12 cellular contexts compared by ENCODE assay signal in the genomic region with DNA sequence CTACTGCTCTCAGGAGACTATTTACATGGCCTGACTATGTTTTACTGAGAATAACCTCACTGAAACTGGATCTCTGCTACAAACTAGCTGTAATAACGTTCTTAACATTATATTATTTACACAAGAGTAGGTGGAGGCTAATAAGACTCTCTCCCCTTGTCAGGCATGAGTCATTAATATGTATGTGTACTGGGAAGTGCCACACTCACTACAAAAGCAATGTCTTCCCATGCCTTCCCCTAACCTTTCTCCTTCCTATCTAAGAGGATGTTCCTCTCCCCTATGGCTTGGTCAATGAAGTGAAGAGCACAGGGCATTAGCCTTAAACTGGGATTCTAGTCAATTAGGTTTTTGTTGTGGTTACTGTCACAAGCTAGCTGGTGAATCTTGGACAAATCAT.
A peak's percentile ranks its signal among the peaks of the same experiment; 100 is the strongest.
DNase-seq lines count a peak whose midpoint lies in the region; ATAC-seq, FAIRE-seq and TF ChIP-seq lines count a peak whose summit lies in the region.
"Had no signal": no experiment of that assay in that cellular context is flagged by ENCODE, and none has a peak within 500 bp of the region (broad histone marks: within the 10 kb centered on the region; RNA-seq: fewer than 3 reads in every experiment).

No MANE protein-coding gene starts in this region.

- TF ChIP-seq CTCF in neural progenitor cell (IDR thresholded peaks at IDR 0.05), result no peak

- no peaks in the 10 kb centered on the region for H3K27me3 Mint-ChIP-seq in neural progenitor cell (ENCODE audit: insufficient read depth, low read depth)
- H3K27me3 Mint-ChIP-seq: activated CD8-positive, alpha-beta memory T cell treated with anti-CD3 and anti-CD28 coated beads, Interleukin-2, amount 10 ng/mL, durations not matched to agents 7 days and 5 days; activated naive CD8-positive, alpha-beta T cell treated with anti-CD3 and anti-CD28 coated beads, Interleukin-2, amount 10 ng/mL, durations not matched to agents 7 days and 5 days had no signal

- no peaks in the 10 kb centered on the region for H3K4me1 ChIP-seq in neural progenitor cell

- H3F3A ChIP-seq in neural progenitor cell (ENCODE audit: low read depth), result no peaks in the 10 kb centered on the region

- H3K4me3 ChIP-seq in neural progenitor cell, result no peak overlapping the region

- peak; percentile 76 for FAIRE-seq in islet of Langerhans (lab: Jason Lieb, UNC)

- H3K4me2 ChIP-seq in neural progenitor cell, result no peak overlapping the region

- no peak for ATAC-seq in HG03439 (IDR thresholded peaks at IDR 0.05; ENCODE audit: unreplicated experiment)
- ATAC-seq: activated CD8-positive, alpha-beta memory T cell treated with anti-CD3 and anti-CD28 coated beads, Interleukin-2, amount 10 ng/mL, durations not matched to agents 7 days and 5 days had no signal

- H3K4me3 Mint-ChIP-seq in neural progenitor cell, result no peak overlapping the region
- H3K4me3 Mint-ChIP-seq: activated CD8-positive, alpha-beta memory T cell treated with anti-CD3 and anti-CD28 coated beads, Interleukin-2, amount 10 ng/mL, durations not matched to agents 7 days and 5 days; activated naive CD8-positive, alpha-beta T cell treated with anti-CD3 and anti-CD28 coated beads, Interleukin-2, amount 10 ng/mL, durations not matched to agents 7 days and 5 days had no signal

- no peak overlapping the region for H3K27ac ChIP-seq in neural progenitor cell

- no peak overlapping the region for H3K9ac ChIP-seq in neural progenitor cell

- no peaks in the 10 kb centered on the region for H4K20me1 ChIP-seq in neural progenitor cell (ENCODE audit: low read depth)

- DNase-seq in COR-L47 (lab: John Stamatoyannopoulos, UW) (peak; percentile 19), HT-29 (ENCODE audit: low spot score) (peak; percentile 66), amniotic epithelial cell (ENCODE audit: low read depth) (peak; percentile 25), islet precursor cell (no peak), neural progenitor cell (ENCODE audit: low spot score) (no peak), COLO668 (lab: John Stamatoyannopoulos, UW; ENCODE audit: unreplicated experiment) (no peak)
- DNase-seq: activated CD8-positive, alpha-beta memory T cell treated with anti-CD3 and anti-CD28 coated beads, Interleukin-2, amount 10 ng/mL, durations not matched to agents 7 days and 5 days; activated naive CD8-positive, alpha-beta T cell treated with anti-CD3 and anti-CD28 coated beads, Interleukin-2, amount 10 ng/mL, durations not matched to agents 7 days and 5 days; effector memory CD4-positive, alpha-beta T cell; T1000 had no signal

- no peak overlapping the region for H2AFZ ChIP-seq in neural progenitor cell (replicated peaks)

- H3K4me1 Mint-ChIP-seq in neural progenitor cell, result peaks cover 12% of the 10 kb centered on the region
- H3K4me1 Mint-ChIP-seq: activated CD8-positive, alpha-beta memory T cell treated with anti-CD3 and anti-CD28 coated beads, Interleukin-2, amount 10 ng/mL, durations not matched to agents 7 days and 5 days; activated naive CD8-positive, alpha-beta T cell treated with anti-CD3 and anti-CD28 coated beads, Interleukin-2, amount 10 ng/mL, durations not matched to agents 7 days and 5 days had no signal

- H3K27ac Mint-ChIP-seq in neural progenitor cell, result no peak overlapping the region
- H3K27ac Mint-ChIP-seq: activated CD8-positive, alpha-beta memory T cell treated with anti-CD3 and anti-CD28 coated beads, Interleukin-2, amount 10 ng/mL, durations not matched to agents 7 days and 5 days; activated naive CD8-positive, alpha-beta T cell treated with anti-CD3 and anti-CD28 coated beads, Interleukin-2, amount 10 ng/mL, durations not matched to agents 7 days and 5 days had no signal

- H3K36me3 Mint-ChIP-seq in neural progenitor cell, result no peaks in the 10 kb centered on the region
- H3K36me3 Mint-ChIP-seq: activated CD8-positive, alpha-beta memory T cell treated with anti-CD3 and anti-CD28 coated beads, Interleukin-2, amount 10 ng/mL, durations not matched to agents 7 days and 5 days; activated naive CD8-positive, alpha-beta T cell treated with anti-CD3 and anti-CD28 coated beads, Interleukin-2, amount 10 ng/mL, durations not matched to agents 7 days and 5 days had no signal

- no peaks in the 10 kb centered on the region for H3K9me3 ChIP-seq in neural progenitor cell (ENCODE audit: low read depth)

- H3K27me3 ChIP-seq in neural progenitor cell, result no peaks in the 10 kb centered on the region

- no peaks in the 10 kb centered on the region for H3K79me2 ChIP-seq in neural progenitor cell (ENCODE audit: low read depth)

- H3K36me3 ChIP-seq in neural progenitor cell, result no peaks in the 10 kb centered on the region

- H3K9me3 Mint-ChIP-seq in neural progenitor cell, result no peaks in the 10 kb centered on the region
- H3K9me3 Mint-ChIP-seq: activated naive CD8-positive, alpha-beta T cell treated with anti-CD3 and anti-CD28 coated beads, Interleukin-2, amount 10 ng/mL, durations not matched to agents 7 days and 5 days had no signal

Comparison
In these comparisons a context has a peak if more than half of its experiments do, and no peak if none do; other contexts are left out.
1. DNase-seq: peak in COR-L47 (single experiment), HT-29 (single experiment) and amniotic epithelial cell (single experiment); none in islet precursor cell (single experiment), neural progenitor cell (single experiment) and COLO668 (single experiment).